ENCODE assay signal across 14 cellular contexts in the genomic region with DNA sequence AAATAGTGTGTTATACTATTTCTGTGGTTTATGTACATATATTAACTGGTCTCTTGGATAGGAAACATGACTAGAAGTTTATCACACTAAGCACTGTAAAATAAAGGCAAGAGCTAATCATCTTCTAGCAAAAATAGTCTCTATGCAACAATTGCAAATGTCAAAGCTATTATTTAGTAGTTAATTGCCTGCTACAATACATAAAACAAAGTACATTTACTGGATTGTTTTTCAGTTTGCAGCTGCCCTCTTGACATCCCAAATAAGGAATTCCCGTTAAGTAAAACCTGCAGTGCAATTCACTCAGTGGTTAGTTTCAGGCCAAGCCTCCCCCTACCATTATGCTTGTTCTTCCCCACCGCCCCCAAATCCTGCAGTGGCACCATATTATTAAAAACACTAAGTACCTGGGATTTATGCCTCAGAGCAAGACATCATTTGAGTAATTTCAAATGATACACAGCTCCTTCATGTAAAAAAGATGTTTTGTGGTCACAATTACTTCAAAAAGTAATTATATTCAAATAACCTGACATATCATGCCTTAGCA. TPM values are rescaled to one million over a fixed set of nuclear protein-coding genes. Genes with fewer than 3 reads are reported as not detected.
A peak's percentile ranks its signal among the peaks of the same experiment; 100 is the strongest.
DNase-seq lines count a peak whose midpoint lies in the region; ATAC-seq, FAIRE-seq and TF ChIP-seq lines count a peak whose summit lies in the region.
"Had no signal": no experiment of that assay in that cellular context is flagged by ENCODE, and none has a peak within 500 bp of the region (broad histone marks: within the 10 kb centered on the region; RNA-seq: fewer than 3 reads in every experiment).

No MANE protein-coding gene starts in this region.

- peak overlapping the region; percentile 9 for H3K4me3 Mint-ChIP-seq in activated CD8-positive, alpha-beta T cell treated with anti-CD3 and anti-CD28 coated beads for 36 hours
- no peak overlapping the region for H3K4me3 Mint-ChIP-seq in activated CD8-positive, alpha-beta T cell treated with anti-CD3 and anti-CD28 coated beads, Interleukin-2, amount 10 ng/mL, durations not matched to agents 7 days and 5 days
- peak overlapping the region; percentile 68 for H3K4me3 Mint-ChIP-seq in nephron progenitor cell

- H4K20me1 ChIP-seq in MM.1S (ENCODE audit: insufficient read depth, low read length): no peaks in the 10 kb centered on the region

- H3K36me3 ChIP-seq in MM.1S (replicated peaks; ENCODE audit: insufficient read depth, low read length): peaks cover 18% of the 10 kb centered on the region

- no peak overlapping the region for H3K27ac ChIP-seq in MM.1S (ENCODE audit: low read length)

- peaks cover 19% of the 10 kb centered on the region for H3F3A ChIP-seq in MM.1S (ENCODE audit: insufficient read depth, low read length)

- H2AFZ ChIP-seq in MM.1S (ENCODE audit: low read length): no peak overlapping the region

- H3K27me3 Mint-ChIP-seq in activated CD8-positive, alpha-beta T cell treated with anti-CD3 and anti-CD28 coated beads for 36 hours: no peaks in the 10 kb centered on the region
- H3K27me3 Mint-ChIP-seq in activated CD8-positive, alpha-beta T cell treated with anti-CD3 and anti-CD28 coated beads, Interleukin-2, amount 10 ng/mL, durations not matched to agents 7 days and 5 days (ENCODE audit: low read depth): no peaks in the 10 kb centered on the region
- H3K27me3 Mint-ChIP-seq in nephron progenitor cell (ENCODE audit: low read depth, poor library complexity): no peaks in the 10 kb centered on the region

- H3K9ac ChIP-seq in MM.1S (ENCODE audit: low read length): no peak overlapping the region

- 0 out of 2 replicates have a peak overlapping the region, but pooled peaks have one; percentile 98 for H3K4me2 ChIP-seq in MM.1S (ENCODE audit: low read depth, low read length)

- peaks cover 62% of the 10 kb centered on the region for H3K4me1 Mint-ChIP-seq in activated CD8-positive, alpha-beta T cell treated with anti-CD3 and anti-CD28 coated beads for 36 hours (ENCODE audit: low read depth)
- H3K4me1 Mint-ChIP-seq in activated CD8-positive, alpha-beta T cell treated with anti-CD3 and anti-CD28 coated beads, Interleukin-2, amount 10 ng/mL, durations not matched to agents 7 days and 5 days (ENCODE audit: low read depth): peaks cover 51% of the 10 kb centered on the region
- peaks cover 45% of the 10 kb centered on the region for H3K4me1 Mint-ChIP-seq in nephron progenitor cell

- ATAC-seq in activated CD8-positive, alpha-beta T cell treated with anti-CD3 and anti-CD28 coated beads for 36 hours: no peak
- ATAC-seq in activated CD8-positive, alpha-beta T cell treated with anti-CD3 and anti-CD28 coated beads, Interleukin-2, amount 10 ng/mL, durations not matched to agents 7 days and 5 days: no peak
- ATAC-seq in stimulated activated naive CD8-positive, alpha-beta T cell treated with anti-CD3 and anti-CD28 coated beads, Interleukin-15, Interleukin-2, amounts not matched to agents 100 U/mL and 50 U/mL, for 24 hours: no peak

- no peak for TF ChIP-seq CTCF in activated CD8-positive, alpha-beta T cell treated with anti-CD3 and anti-CD28 coated beads for 36 hours (IDR thresholded peaks at IDR 0.05)
- TF ChIP-seq CTCF in MM.1S (IDR thresholded peaks at IDR 0.05; ENCODE audit: low read length): no peak
- TF ChIP-seq CTCF in nephron progenitor cell (IDR thresholded peaks at IDR 0.05): no peak

- DNase-seq in activated CD8-positive, alpha-beta T cell treated with anti-CD3 and anti-CD28 coated beads for 36 hours: no peak
- DNase-seq in activated CD8-positive, alpha-beta T cell treated with anti-CD3 and anti-CD28 coated beads, Interleukin-2, amount 10 ng/mL, durations not matched to agents 7 days and 5 days: no peak
- DNase-seq in MM.1S (no peak), nephron progenitor cell (no peak), amniotic stem cell (lab: John Stamatoyannopoulos, UW) (no peak), HT-29 (ENCODE audit: low spot score) (no peak)
- no peak for DNase-seq in stimulated activated naive CD8-positive, alpha-beta T cell treated with anti-CD3 and anti-CD28 coated beads, Interleukin-15, Interleukin-2, amounts not matched to agents 100 U/mL and 50 U/mL, for 24 hours
- DNase-seq: dermis blood vessel endothelial cell; KG1; NCI-H1694 treated with DMSO at 0.1 percent for 48 hours; stimulated activated CD4-positive, alpha-beta T cell treated with anti-CD3 and anti-CD28 coated beads, Interleukin-15, amount 100 ng/mL, for 24 hours had no signal

- FAIRE-seq in TTC549 (lab: Jason Lieb, UNC): peak; percentile 81
- FAIRE-seq: H54 had no signal

- CTCF ChIA-PET in activated CD8-positive, alpha-beta T cell treated with anti-CD3 and anti-CD28 coated beads for 36 hours (lab: Charles Lee): interaction anchor here (0.5 to 2.6 kb wide), 9 partner anchors 9 to 371 kb away, joined by 3 to 13 read pairs (median 3); a partner anchor contains a TSS
- CTCF ChIA-PET in activated CD8-positive, alpha-beta T cell treated with anti-CD3 and anti-CD28 coated beads, Interleukin-2, amount 10 ng/mL, durations not matched to agents 7 days and 5 days (lab: Charles Lee): interaction anchor here (0.7 to 4.8 kb wide), 6 partner anchors 10 to 382 kb away, joined by 3 to 18 read pairs (median 3); a partner anchor contains a TSS

- H3K27ac Mint-ChIP-seq in activated CD8-positive, alpha-beta T cell treated with anti-CD3 and anti-CD28 coated beads for 36 hours: peak overlapping the region; percentile 21
- H3K27ac Mint-ChIP-seq in activated CD8-positive, alpha-beta T cell treated with anti-CD3 and anti-CD28 coated beads, Interleukin-2, amount 10 ng/mL, durations not matched to agents 7 days and 5 days: no peak overlapping the region
- H3K27ac Mint-ChIP-seq in nephron progenitor cell: no peak overlapping the region

- no peak overlapping the region for H3K4me3 ChIP-seq in MM.1S (ENCODE audit: low read length)

- H3K79me2 ChIP-seq in MM.1S (ENCODE audit: low read length): peaks cover 68% of the 10 kb centered on the region

- H3K4me1 ChIP-seq in MM.1S (ENCODE audit: low read length): peaks cover 30% of the 10 kb centered on the region

- intact Hi-C loops in activated CD8-positive, alpha-beta T cell treated with anti-CD3 and anti-CD28 coated beads for 36 hours (cut with micrococcal nuclease): loop anchor here (5.0 kb wide), 1 partner anchor 141 kb away; no protein-coding TSS in a partner anchor

- H3K9me3 ChIP-seq in MM.1S (replicated peaks; ENCODE audit: insufficient read depth, low read length): no peaks in the 10 kb centered on the region

- H3K27me3 ChIP-seq in MM.1S (replicated peaks; ENCODE audit: insufficient read depth, low read length): no peaks in the 10 kb centered on the region

- H3K9me2 ChIP-seq in MM.1S (replicated peaks; ENCODE audit: insufficient read depth, low read length): no peaks in the 10 kb centered on the region

- no peaks in the 10 kb centered on the region for H3K9me3 Mint-ChIP-seq in activated CD8-positive, alpha-beta T cell treated with anti-CD3 and anti-CD28 coated beads for 36 hours
- no peaks in the 10 kb centered on the region for H3K9me3 Mint-ChIP-seq in activated CD8-positive, alpha-beta T cell treated with anti-CD3 and anti-CD28 coated beads, Interleukin-2, amount 10 ng/mL, durations not matched to agents 7 days and 5 days (ENCODE audit: insufficient read depth)
- H3K9me3 Mint-ChIP-seq in nephron progenitor cell: no peaks in the 10 kb centered on the region

- POLR2A ChIA-PET in activated CD8-positive, alpha-beta T cell treated with anti-CD3 and anti-CD28 coated beads for 36 hours (lab: Charles Lee): interaction anchor here (0.6 to 4.2 kb wide), 6 partner anchors 10 to 144 kb away, joined by 3 to 40 read pairs (median 5); a partner anchor contains a TSS
- POLR2A ChIA-PET in activated CD8-positive, alpha-beta T cell treated with anti-CD3 and anti-CD28 coated beads, Interleukin-2, amount 10 ng/mL, durations not matched to agents 7 days and 5 days (lab: Charles Lee): no interaction called here

- peaks cover 70% of the 10 kb centered on the region for H3K36me3 Mint-ChIP-seq in activated CD8-positive, alpha-beta T cell treated with anti-CD3 and anti-CD28 coated beads for 36 hours (ENCODE audit: low read depth)
- H3K36me3 Mint-ChIP-seq in activated CD8-positive, alpha-beta T cell treated with anti-CD3 and anti-CD28 coated beads, Interleukin-2, amount 10 ng/mL, durations not matched to agents 7 days and 5 days (ENCODE audit: low read depth): peaks cover 73% of the 10 kb centered on the region
- H3K36me3 Mint-ChIP-seq in nephron progenitor cell (ENCODE audit: low read depth): peaks cover 42% of the 10 kb centered on the region

RNA-seq across cellular contexts. Expression of a gene that starts 1.6 kb away (rescaled TPM):
- 10 to 100 TPM; 67.4 to 68.8 TPM for total RNA-seq in activated CD8-positive, alpha-beta T cell treated with anti-CD3 and anti-CD28 coated beads for 36 hours
- total RNA-seq in activated CD8-positive, alpha-beta T cell treated with anti-CD3 and anti-CD28 coated beads, Interleukin-2, amount 10 ng/mL, durations not matched to agents 7 days and 5 days: 10 to 100 TPM; 97.8 to 98.8 TPM
- 45.1 and 47.4 TPM in 2 replicates for total RNA-seq in HT-29 (2014; rRNA removed; shearing (Covaris generic))

RNA-seq across cellular contexts. Expression of a gene that starts 8.9 kb away (rescaled TPM):
- total RNA-seq in activated CD8-positive, alpha-beta T cell treated with anti-CD3 and anti-CD28 coated beads for 36 hours: 100 to 1,000 TPM; 140 to 145 TPM
- total RNA-seq in activated CD8-positive, alpha-beta T cell treated with anti-CD3 and anti-CD28 coated beads, Interleukin-2, amount 10 ng/mL, durations not matched to agents 7 days and 5 days: 10 to 100 TPM; 80.1 to 81.6 TPM
- total RNA-seq in HT-29 (2014; rRNA removed; shearing (Covaris generic)): 129 and 139 TPM in 2 replicates

RNA-seq across cellular contexts. Expression of a gene that starts 14.5 kb away (rescaled TPM):
- total RNA-seq in activated CD8-positive, alpha-beta T cell treated with anti-CD3 and anti-CD28 coated beads for 36 hours: not detected
- not detected for total RNA-seq in activated CD8-positive, alpha-beta T cell treated with anti-CD3 and anti-CD28 coated beads, Interleukin-2, amount 10 ng/mL, durations not matched to agents 7 days and 5 days
- total RNA-seq in HT-29 (2014; rRNA removed; shearing (Covaris generic)): 0.03 and 0.13 TPM in 2 replicates
- total RNA-seq: dermis blood vessel endothelial cell, pulmonary artery endothelial cell had no signal

RNA-seq across cellular contexts. Expression of a gene that starts 26.6 kb away (rescaled TPM):
- 10 to 100 TPM; 17.9 to 18.4 TPM for total RNA-seq in activated CD8-positive, alpha-beta T cell treated with anti-CD3 and anti-CD28 coated beads for 36 hours
- total RNA-seq in activated CD8-positive, alpha-beta T cell treated with anti-CD3 and anti-CD28 coated beads, Interleukin-2, amount 10 ng/mL, durations not matched to agents 7 days and 5 days: 10 to 100 TPM; 42.4 to 44.0 TPM
- total RNA-seq in HT-29 (2014; rRNA removed; shearing (Covaris generic)): 420 and 441 TPM in 2 replicates

RNA-seq across cellular contexts. Expression of a gene that starts 52.6 kb away (rescaled TPM):
- total RNA-seq in activated CD8-positive, alpha-beta T cell treated with anti-CD3 and anti-CD28 coated beads for 36 hours: 100 to 1,000 TPM; 106 to 120 TPM
- 10 to 100 TPM; 89.0 to 89.5 TPM for total RNA-seq in activated CD8-positive, alpha-beta T cell treated with anti-CD3 and anti-CD28 coated beads, Interleukin-2, amount 10 ng/mL, durations not matched to agents 7 days and 5 days
- total RNA-seq in HT-29 (2014; rRNA removed; shearing (Covaris generic)): 117 and 134 TPM in 2 replicates
